Comparison of ENCODE assay signal across 18 cellular contexts in the genomic region with DNA sequence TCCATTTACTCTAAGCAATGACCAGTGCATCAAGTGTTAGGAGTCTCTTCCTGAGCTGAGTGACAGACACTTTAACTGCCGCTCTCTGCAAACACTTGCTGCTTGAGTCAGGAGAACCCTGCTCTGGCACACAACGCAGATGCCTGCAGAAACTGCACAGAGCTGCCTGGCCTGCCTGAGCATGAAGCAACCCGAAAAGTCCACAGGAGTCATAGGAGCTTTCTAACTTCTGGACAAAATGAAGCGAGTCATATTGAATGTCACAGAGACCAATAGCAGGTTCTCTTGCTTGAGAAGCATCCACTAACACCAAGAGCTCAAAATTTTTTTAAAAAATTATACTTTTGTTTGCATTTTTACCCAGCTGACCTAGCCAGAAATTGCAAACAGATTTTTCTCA.
A peak's percentile ranks its signal among the peaks of the same experiment; 100 is the strongest.
DNase-seq lines count a peak whose midpoint lies in the region; ATAC-seq and TF ChIP-seq lines count a peak whose summit lies in the region.
"Had no signal": no experiment of that assay in that cellular context is flagged by ENCODE, and none has a peak within 500 bp of the region (broad histone marks: within the 10 kb centered on the region; RNA-seq: fewer than 3 reads in every experiment).

No MANE protein-coding gene starts in this region.

- CTCF ChIA-PET in Caco-2 (lab: Charles Lee), result no interaction called here

- H3K27me3 ChIP-seq in Caco-2 (replicated peaks; ENCODE audit: control insufficient read depth, insufficient read depth, low read length) (no peaks in the 10 kb centered on the region), left lung (no peaks in the 10 kb centered on the region)
- H3K27me3 ChIP-seq: upper lobe of left lung had no signal

- TF ChIP-seq CTCF in HFFc6 (IDR thresholded peaks at IDR 0.05) (no peak), Caco-2 (IDR thresholded peaks at IDR 0.05; ENCODE audit: insufficient read depth in 1 of 2, low read depth in 1 of 2, low read length in 1 of 2, severe bottlenecking in 1 of 2, unreplicated experiment in 1 of 2) (no peak), left lung (IDR thresholded peaks at IDR 0.05) (no peak)

- no peaks in the 10 kb centered on the region; the same call in 1 of the 2 replicates for H3K27me3 Mint-ChIP-seq in HFFc6 (ENCODE audit: insufficient read depth)
- peaks cover 7% of the 10 kb centered on the region for H3K27me3 Mint-ChIP-seq in Caco-2 (ENCODE audit: insufficient read depth, unreplicated experiment)
- H3K27me3 Mint-ChIP-seq: activated B cell treated with CpG ODN at 0.5 μM for 24 hours had no signal

- ATAC-seq in left lung, result no peak
- ATAC-seq: HepG2; naive thymus-derived CD8-positive, alpha-beta T cell; T-helper 17 cell had no signal

- no peak overlapping the region for H3K4me3 ChIP-seq in mesodermal cell (ENCODE audit: extremely low read depth, insufficient read depth, low read length, poor library complexity, severe bottlenecking)
- no peak overlapping the region for H3K4me3 ChIP-seq in Caco-2 (ENCODE audit: low read depth, low read length)
- no peak overlapping the region for H3K4me3 ChIP-seq in left lung
- H3K4me3 ChIP-seq: cardiac muscle cell, upper lobe of left lung had no signal

- 88 to 95% methylated on average over 4 of the region's 4 CpGs for WGBS in mesodermal cell (ENCODE audit: insufficient coverage in 2 of 2), 2 experiments

- H3K4me1 ChIP-seq in mesodermal cell (ENCODE audit: control insufficient read depth, insufficient read depth, low read length, poor library complexity, severe bottlenecking) (no peaks in the 10 kb centered on the region), Caco-2 (no peaks in the 10 kb centered on the region), left lung (no peaks in the 10 kb centered on the region)

- POLR2A ChIA-PET in Caco-2 (lab: Charles Lee), result no interaction called here

- intact Hi-C loops in Caco-2 (cut with micrococcal nuclease; ENCODE audit: unreplicated experiment), result no loop called here
- intact Hi-C loops in left lung (cut with DNase I), result no loop called here

- no peaks in the 10 kb centered on the region for H3K36me3 ChIP-seq in mesodermal cell (ENCODE audit: control insufficient read depth, insufficient read depth, low read length)
- H3K36me3 ChIP-seq in Caco-2 (ENCODE audit: control insufficient read depth, insufficient read depth, low read length), result no peaks in the 10 kb centered on the region
- no peaks in the 10 kb centered on the region for H3K36me3 ChIP-seq in left lung
- H3K36me3 ChIP-seq: cardiac muscle cell, upper lobe of left lung had no signal

- H3K9me3 Mint-ChIP-seq in HFFc6 (no peaks in the 10 kb centered on the region), Caco-2 (ENCODE audit: unreplicated experiment) (no peaks in the 10 kb centered on the region)
- H3K9me3 Mint-ChIP-seq: activated B cell treated with CpG ODN at 0.5 μM for 24 hours had no signal

- H3K9me3 ChIP-seq in mesodermal cell (ENCODE audit: control insufficient read depth, low read length) (peaks cover 6% of the 10 kb centered on the region), Caco-2 (no peaks in the 10 kb centered on the region), left lung (no peaks in the 10 kb centered on the region)
- H3K9me3 ChIP-seq: upper lobe of left lung had no signal

- H3K27ac Mint-ChIP-seq in HFFc6 (no peak overlapping the region), Caco-2 (ENCODE audit: unreplicated experiment) (no peak overlapping the region)
- H3K27ac Mint-ChIP-seq: activated B cell treated with CpG ODN at 0.5 μM for 24 hours; naive thymus-derived CD8-positive, alpha-beta T cell; T-helper 17 cell had no signal

- no TSS peak for BruUV-seq in Caco-2 (replicated peaks; lab: Mats Ljungman, UMichigan)

- H3K36me3 Mint-ChIP-seq in HFFc6 (ENCODE audit: low read depth) (no peaks in the 10 kb centered on the region), Caco-2 (ENCODE audit: insufficient read depth, unreplicated experiment) (no peaks in the 10 kb centered on the region)
- H3K36me3 Mint-ChIP-seq: naive thymus-derived CD8-positive, alpha-beta T cell had no signal

- H3K4me1 Mint-ChIP-seq in HFFc6 (ENCODE audit: low read depth) (peaks cover 22% of the 10 kb centered on the region), Caco-2 (ENCODE audit: low read depth, unreplicated experiment) (peaks cover 1% of the 10 kb centered on the region)
- H3K4me1 Mint-ChIP-seq: activated B cell treated with CpG ODN at 0.5 μM for 24 hours; naive thymus-derived CD8-positive, alpha-beta T cell; T-helper 17 cell had no signal

- H3K27ac ChIP-seq in mesodermal cell (ENCODE audit: low read depth, low read length, severe bottlenecking), result peak overlapping the region; percentile 24
- no peak overlapping the region for H3K27ac ChIP-seq in left lung
- H3K27ac ChIP-seq: cardiac muscle cell, upper lobe of left lung had no signal

- no peak overlapping the region for H3K4me3 Mint-ChIP-seq in HFFc6
- no peak overlapping the region for H3K4me3 Mint-ChIP-seq in Caco-2 (ENCODE audit: unreplicated experiment)
- H3K4me3 Mint-ChIP-seq: activated B cell treated with CpG ODN at 0.5 μM for 24 hours; naive thymus-derived CD8-positive, alpha-beta T cell; T-helper 17 cell had no signal

- peak; percentile 34 for DNase-seq in AG08396 (ENCODE audit: low spot score)
- peak; percentile 30 for DNase-seq in HFFc6
- DNase-seq in fibroblast of gingiva (ENCODE audit: low read depth), result peak; percentile 52
- no peak for DNase-seq in Caco-2
- DNase-seq in NCI-H146 treated with DMSO at 0.1 percent for 48 hours (lab: John Stamatoyannopoulos, UW; ENCODE audit: unreplicated experiment), result no peak
- DNase-seq in left lung, result no peak
- no peak for DNase-seq in ureter (ENCODE audit: low spot score)
- DNase-seq: activated B cell treated with CpG ODN at 0.5 μM for 24 hours; effector CD4-positive, alpha-beta T cell; naive thymus-derived CD8-positive, alpha-beta T cell; NCI-H1930; posterior cingulate gyrus; stimulated activated naive CD4-positive, alpha-beta T cell; T-helper 17 cell; upper lobe of left lung had no signal

Comparison
In these comparisons a context has a peak if more than half of its experiments do, and no peak if none do; other contexts are left out.
1. DNase-seq: peak in AG08396 (single experiment), HFFc6 (single experiment) and fibroblast of gingiva (single experiment); none in Caco-2 (0 of 2), NCI-H146 treated with DMSO at 0.1 percent for 48 hours (single experiment), left lung (0 of 2) and ureter (single experiment).